10 cellular contexts compared by ENCODE assay signal in the genomic region with DNA sequence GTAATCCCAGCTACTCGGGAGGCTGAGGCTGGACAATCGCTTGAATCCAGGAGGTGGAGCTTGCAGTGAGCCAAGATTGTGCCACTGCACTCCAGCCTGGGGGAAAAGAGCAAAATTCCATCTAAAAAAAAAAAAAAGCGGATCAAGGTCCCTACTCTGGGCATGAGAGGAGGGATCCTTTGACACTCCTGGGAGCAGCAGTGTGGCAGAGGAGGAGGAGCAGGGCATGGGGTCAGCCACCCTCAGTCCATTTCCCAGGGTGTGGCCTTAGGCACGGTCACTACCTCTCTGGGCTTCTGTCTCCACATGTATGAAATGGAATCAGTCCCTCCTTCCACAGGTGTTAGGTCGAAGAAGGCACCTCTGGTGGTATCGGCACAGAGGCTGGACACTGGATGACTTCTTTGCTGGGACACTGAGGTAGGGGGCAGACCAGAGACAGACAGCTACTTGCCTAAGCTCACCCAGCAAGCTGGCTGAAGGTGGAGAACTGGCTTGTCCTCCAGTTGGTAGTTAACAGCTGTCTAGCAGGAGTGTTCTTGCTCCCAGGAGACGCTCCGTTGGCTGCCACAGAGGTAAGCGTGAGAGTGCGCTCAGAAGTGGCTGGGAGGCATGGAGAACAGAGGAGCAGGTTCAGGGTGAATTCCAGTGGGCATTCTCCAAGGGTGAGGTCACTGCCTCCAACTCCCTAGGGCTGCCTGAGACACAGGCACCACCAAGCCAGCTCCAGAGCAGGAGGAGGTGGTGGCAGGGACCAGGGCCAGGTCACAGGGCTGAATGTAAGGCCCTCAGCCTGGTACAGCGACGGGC. TPM values are rescaled to one million over a fixed set of nuclear protein-coding genes. Genes with fewer than 3 reads are reported as not detected.
DNase-seq lines count a peak whose midpoint lies in the region; ATAC-seq, FAIRE-seq and TF ChIP-seq lines count a peak whose summit lies in the region.
"Had no signal": no experiment of that assay in that cellular context is flagged by ENCODE, and none has a peak within 500 bp of the region (broad histone marks: within the 10 kb centered on the region; RNA-seq: fewer than 3 reads in every experiment).

No MANE protein-coding gene starts in this region.

- H3K9me3 Mint-ChIP-seq in H9: no peaks in the 10 kb centered on the region
- H3K9me3 Mint-ChIP-seq: memory B cell had no signal

- no peak overlapping the region for H4K5ac ChIP-seq in H9 (ENCODE audit: insufficient read length, low read depth, low read length)

- H3K4me1 Mint-ChIP-seq in H9: peaks cover 28 to 36% of the 10 kb centered on the region in 2 experiments

- no peak overlapping the region for H3K9ac ChIP-seq in H9 (ENCODE audit: extremely low read depth, insufficient read length, low read length)

- H3K4ac ChIP-seq in H9 (ENCODE audit: low read depth, low read length): no peak overlapping the region

- peak; percentile 48 for ATAC-seq in left ventricle myocardium superior

- H3K56ac ChIP-seq in H9 (ENCODE audit: insufficient read length, low read depth, low read length): no peak overlapping the region

- no CpG with 5 or more reads among the region's 12 CpGs for WGBS in H9 (ENCODE audit: extremely low coverage, insufficient read length, low lambda C conversion rate)
- WGBS in spleen, 5 donors: 65 to 75% (median 71%) methylated on average over 12 of the region's 12 CpGs

- H2BK5ac ChIP-seq in H9 (ENCODE audit: insufficient read length, low read length): no peak overlapping the region

- H3K14ac ChIP-seq in H9 (ENCODE audit: insufficient read depth, low read length): peak overlapping the region; percentile 64; the same call in 1 of the 2 replicates

- no peaks in the 10 kb centered on the region for H4K20me1 ChIP-seq in H9 (ENCODE audit: control insufficient read depth, insufficient read depth, insufficient read length)

- H3K27me3 ChIP-seq in H9 (ENCODE audit: insufficient read depth, low read length) (no peaks in the 10 kb centered on the region), spleen (replicated peaks in 1 of 7) (no peaks in the 10 kb centered on the region)

- no peak overlapping the region for H3K4me3 Mint-ChIP-seq in H9
- H3K4me3 Mint-ChIP-seq: memory B cell had no signal

- peak overlapping the region; percentile 2 for H4K91ac ChIP-seq in H9 (ENCODE audit: insufficient read length, low read depth, low read length)

- no peaks in the 10 kb centered on the region for H3K9me3 ChIP-seq in H9 (ENCODE audit: control insufficient read depth, low read depth, low read length)
- no peaks in the 10 kb centered on the region for H3K9me3 ChIP-seq in spleen

- H3K18ac ChIP-seq in H9 (ENCODE audit: insufficient read length, low read depth, low read length): peak overlapping the region; percentile 43

- H3T11ph ChIP-seq in H9 (ENCODE audit: low read length): no peak overlapping the region

- H2BK120ac ChIP-seq in H9 (ENCODE audit: low read depth, low read length, poor library complexity, severe bottlenecking): no peak overlapping the region

- no peak overlapping the region for H3K4me2 ChIP-seq in H9 (ENCODE audit: insufficient read depth, insufficient read length, low read length)

- H3K27ac ChIP-seq in H9 (ENCODE audit: insufficient read length, low read depth, low read length) (no peak overlapping the region), spleen (peak overlapping the region; percentile 10 to 97 (median 77))

- no peak for TF ChIP-seq POLR2A in spleen (IDR thresholded peaks at IDR 0.05)
- no peak for TF ChIP-seq POLR2A in GM12892 (IDR thresholded peaks at IDR 0.05; ENCODE audit: low read depth, low read length)

- H3K36me3 Mint-ChIP-seq in H9 (ENCODE audit: insufficient read depth in 1 of 3, low read depth in 3 of 3): peaks cover 0 to 5% (median 2%) of the 10 kb centered on the region in 3 experiments; a peak in 3 of 7 replicates

- FAIRE-seq in GM12892 (lab: Jason Lieb, UNC): no peak

- H3K23ac ChIP-seq in H9 (ENCODE audit: insufficient read length, low read depth, low read length): no peak overlapping the region

- H4K8ac ChIP-seq in H9 (replicated peaks; ENCODE audit: insufficient read length, low read depth, low read length): no peak overlapping the region

- DNase-seq in H9: peak; percentile 81
- DNase-seq in SW480 (ENCODE audit: low spot score): peak; percentile 96
- DNase-seq in left ventricle myocardium superior: peak; percentile 48
- no peak for DNase-seq in spleen
- no peak for DNase-seq in GM12892 (ENCODE audit: insufficient read length)
- no peak for DNase-seq in RKO (ENCODE audit: low spot score)
- no peak for DNase-seq in cerebellum (ENCODE audit: low spot score)
- DNase-seq in SKM-1 (lab: John Stamatoyannopoulos, UW; ENCODE audit: unreplicated experiment): no peak
- DNase-seq: activated CD4-positive, alpha-beta T cell treated with anti-CD3 and anti-CD28 coated beads, Interleukin-2, amount 50 U/mL, for 1 hour had no signal

- H3K27me3 Mint-ChIP-seq in H9 (ENCODE audit: low read depth): peaks cover 3% of the 10 kb centered on the region; the same call in 1 of the 2 replicates
- H3K27me3 Mint-ChIP-seq: memory B cell had no signal

- no peak overlapping the region for H2BK20ac ChIP-seq in H9 (ENCODE audit: low read depth, low read length, poor library complexity, severe bottlenecking)

- peak overlapping the region; percentile 63 to 95 (median 77); a peak in 4 of 7 replicates for H3K27ac Mint-ChIP-seq in H9

- H3K23me2 ChIP-seq in H9 (ENCODE audit: insufficient read length, low read depth, low read length, poor library complexity, severe bottlenecking): peaks cover 3% of the 10 kb centered on the region

- H3K79me1 ChIP-seq in H9 (ENCODE audit: insufficient read depth, low read depth, low read length, poor library complexity, severe bottlenecking): no peaks in the 10 kb centered on the region

- H2AK5ac ChIP-seq in H9 (ENCODE audit: insufficient read length, low read length): peak overlapping the region; percentile 4

- TF ChIP-seq CTCF in H9 (conservative IDR thresholded peaks at IDR 0.05): no peak
- TF ChIP-seq CTCF in spleen (IDR thresholded peaks at IDR 0.05 in 8 of 11, conservative IDR thresholded peaks at IDR 0.05 in 3 of 11): no peak

- H3K4me1 ChIP-seq in H9 (ENCODE audit: insufficient read depth, low read length): peaks cover 2% of the 10 kb centered on the region
- peaks cover 2 to 84% (median 52%) of the 10 kb centered on the region in 6 donors for H3K4me1 ChIP-seq in spleen

- intact Hi-C loops in left ventricle myocardium superior (cut with micrococcal nuclease) (no loop called here), spleen (cut with DNase I; ENCODE audit: low total_unique reads) (no loop called here)

- no peak overlapping the region; the same call in 1 of the 2 replicates for H2BK15ac ChIP-seq in H9 (ENCODE audit: low read depth, low read length)

- no peaks in the 10 kb centered on the region for H3K79me2 ChIP-seq in H9 (ENCODE audit: insufficient read depth, low read length)

- no peak overlapping the region for H3K4me3 ChIP-seq in spleen

- peaks cover 0 to 16% (median 3%) of the 10 kb centered on the region in 6 donors for H3K36me3 ChIP-seq in spleen

- H2BK12ac ChIP-seq in H9 (ENCODE audit: insufficient read length, low read depth, low read length): no peak overlapping the region

- H2AFZ ChIP-seq in H9 (ENCODE audit: low read length): no peak overlapping the region

RNA-seq across cellular contexts. Expression of a gene that starts 19.6 kb away (rescaled TPM):
- total RNA-seq in H9 (2021) (58.6 and 59.2 TPM in 2 replicates), left ventricle myocardium superior (131 TPM), spleen (10 to 100 TPM; 52.6 to 87.1 (median 64.6) TPM), cerebellum (12.3 TPM)
- polyA plus RNA-seq in spleen: 100 to 1,000 TPM in 1 of 3 donors, 10 to 100 TPM in 2; 70.5 to 105 (median 90.1) TPM
- polyA plus RNA-seq in GM12892 (2012; ENCODE audit: missing spikeins): 116 TPM

RNA-seq across cellular contexts. Expression of a gene that starts 45.0 kb away (rescaled TPM):
- total RNA-seq in H9 (2021) (31.3 and 34.4 TPM in 2 replicates), left ventricle myocardium superior (13.5 TPM), spleen (10 to 100 TPM; 19.4 to 42.0 (median 27.0) TPM), cerebellum (16.1 TPM)
- polyA plus RNA-seq in spleen: 1 to 10 TPM; 1.1 to 3.0 (median 1.5) TPM
- polyA plus RNA-seq in GM12892 (2012; ENCODE audit: missing spikeins): 3.4 TPM

Comparison
In these comparisons a context has a peak if more than half of its experiments do, and no peak if none do; other contexts are left out.
1. DNase-seq: peak in H9 (single experiment), SW480 (single experiment) and left ventricle myocardium superior (single experiment); none in spleen (single experiment), GM12892 (single experiment), RKO (single experiment), cerebellum (single experiment) and SKM-1 (single experiment).